Comparison of ENCODE assay signal across 8 cellular contexts in the genomic region with DNA sequence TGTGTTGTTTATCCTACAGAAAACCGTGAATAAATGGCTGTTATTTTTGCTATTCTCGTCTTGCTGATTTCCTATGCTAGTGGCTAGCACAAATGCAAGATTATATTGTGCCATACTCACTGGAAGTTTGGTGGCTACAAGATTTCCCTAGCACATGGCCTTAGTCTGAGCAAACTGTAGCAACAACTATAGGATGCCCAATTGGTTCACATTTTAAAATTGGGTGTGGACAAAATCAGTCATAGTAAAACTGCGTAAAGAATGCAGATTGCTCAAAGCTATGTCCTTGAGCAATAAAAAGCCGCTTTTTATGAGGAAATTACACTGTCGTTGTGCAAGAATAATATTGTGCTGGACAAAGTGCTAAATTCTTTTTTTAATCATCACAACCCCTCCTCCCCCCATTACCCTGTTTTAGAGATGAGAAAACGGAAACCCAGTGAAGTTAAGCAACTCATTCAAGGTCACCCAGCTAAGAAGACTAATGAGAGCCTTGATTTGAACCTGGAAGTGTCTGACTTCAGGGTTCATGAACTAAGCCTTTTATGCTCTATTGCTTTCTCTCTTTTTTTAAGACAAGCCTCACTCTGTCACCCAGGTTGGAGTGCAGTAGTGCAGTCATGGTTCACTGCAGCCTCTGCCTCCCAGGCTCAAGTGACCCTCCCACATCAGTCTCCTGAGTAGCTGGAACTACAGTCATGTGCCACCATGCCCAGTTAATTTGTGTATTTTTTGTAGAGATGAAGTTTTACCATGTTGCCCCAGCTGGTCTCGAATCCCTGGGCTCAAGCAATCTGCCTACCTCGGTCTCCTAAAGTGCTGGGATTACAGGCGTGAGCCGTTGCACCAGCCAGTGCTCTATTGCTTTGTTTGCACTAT.
DNase-seq lines count a peak whose midpoint lies in the region; ATAC-seq and TF ChIP-seq lines count a peak whose summit lies in the region.

No MANE protein-coding gene starts in this region.

- H3K4me3 ChIP-seq in foreskin fibroblast (ENCODE audit: low read depth in 1 of 2, low read length in 2 of 2), result no peak overlapping the region

- TF ChIP-seq CTCF in RWPE1 (conservative IDR thresholded peaks at IDR 0.05; ENCODE audit: low read depth), result no peak
- TF ChIP-seq CTCF in foreskin fibroblast (IDR thresholded peaks at IDR 0.05; ENCODE audit: low read depth, low read length), result no peak

- CTCF ChIA-PET in RWPE1 (lab: Yijun Ruan, JAX), result no interaction called here

- POLR2A ChIA-PET in RWPE1 (lab: Yijun Ruan, JAX; ENCODE audit: low non-redundant PET), result no interaction called here

- ATAC-seq in GM18499 (IDR thresholded peaks at IDR 0.05; ENCODE audit: insufficient read depth, unreplicated experiment), result peak; percentile 79
- peak; percentile 60 for ATAC-seq in HG02798 (IDR thresholded peaks at IDR 0.05; ENCODE audit: poor library complexity, unreplicated experiment)

- DNase-seq in RWPE1 (ENCODE audit: low spot score) (peak; percentile 90), foreskin fibroblast (peak; percentile 95 to 96), stromal cell of bone marrow (ENCODE audit: low read depth) (peak; percentile 94), NK-92 (lab: John Stamatoyannopoulos, UW; ENCODE audit: unreplicated experiment) (no peak), NCI-H2196 (lab: John Stamatoyannopoulos, UW; ENCODE audit: unreplicated experiment) (no peak), NCI-H1048 (lab: John Stamatoyannopoulos, UW) (no peak)

- peak overlapping the region; percentile 97 for H3K27ac ChIP-seq in RWPE1

Comparison
In these comparisons a context has a peak if more than half of its experiments do, and no peak if none do; other contexts are left out.
1. DNase-seq: peak in RWPE1 (single experiment), foreskin fibroblast (2 of 2) and stromal cell of bone marrow (single experiment); none in NK-92 (single experiment), NCI-H2196 (single experiment) and NCI-H1048 (single experiment).